Comparison of ENCODE assay signal across 29 cellular contexts in the genomic region with DNA sequence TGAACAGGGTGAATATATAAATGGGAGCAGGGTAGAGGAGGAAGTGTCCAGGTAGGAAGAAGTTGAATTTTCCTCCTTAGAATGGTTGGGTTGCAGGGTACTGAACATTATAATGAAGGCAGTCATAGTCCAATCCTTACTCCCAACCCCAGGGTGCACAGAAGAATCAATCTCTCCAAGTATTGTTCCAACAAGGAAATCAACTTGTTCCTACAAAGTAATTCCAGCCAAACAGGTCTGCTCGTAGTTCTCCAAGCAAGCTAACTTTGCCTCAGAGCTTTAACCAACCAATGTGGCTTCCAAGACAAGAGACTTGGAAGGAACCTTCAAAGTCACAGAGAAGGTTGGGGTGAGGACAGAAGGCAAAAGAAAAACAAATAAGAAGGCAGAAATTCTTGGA.
"Had no signal": no experiment of that assay in that cellular context is flagged by ENCODE, and none has a peak within 500 bp of the region (broad histone marks: within the 10 kb centered on the region; RNA-seq: fewer than 3 reads in every experiment).

No MANE protein-coding gene starts in this region.

- H3K27ac ChIP-seq: left lung, lower lobe of right lung, neural progenitor cell, neutrophil, parathyroid adenoma, right atrium auricular region, right lobe of liver, testis, thyroid gland, transverse colon, upper lobe of left lung, vagina had no signal

- H3K27ac Mint-ChIP-seq: naive thymus-derived CD8-positive, alpha-beta T cell; nephron progenitor cell; neural progenitor cell; stimulated activated memory B cell treated with anti-CD40 and anti-IgM and Interleukin-4, amounts not matched to agents 10 μg/mL and 1 μg/mL and 100 μg/mL, for 72 hours; stimulated activated naive CD8-positive, alpha-beta T cell treated with anti-CD3 and anti-CD28 coated beads, Interleukin-15, amount 100 ng/mL, for 72 hours had no signal

- H3K36me3 ChIP-seq: left lung, lower lobe of right lung, neural progenitor cell, neutrophil, right atrium auricular region, right lobe of liver, thyroid gland, transverse colon, upper lobe of left lung, vagina had no signal

- H3K4me1 ChIP-seq: parathyroid adenoma, right lobe of liver, testis had no signal

- H3K4me3 Mint-ChIP-seq: naive thymus-derived CD8-positive, alpha-beta T cell; nephron progenitor cell; neural progenitor cell; stimulated activated memory B cell treated with anti-CD40 and anti-IgM and Interleukin-4, amounts not matched to agents 10 μg/mL and 1 μg/mL and 100 μg/mL, for 72 hours; stimulated activated naive CD8-positive, alpha-beta T cell treated with anti-CD3 and anti-CD28 coated beads, Interleukin-15, amount 100 ng/mL, for 72 hours had no signal

- H3K4me3 ChIP-seq: left lung, lower lobe of right lung, neural progenitor cell, right atrium auricular region, right lobe of liver, smooth muscle cell, testis, thyroid gland, transverse colon, upper lobe of left lung, vagina had no signal

- H3K27me3 ChIP-seq: neural progenitor cell, right atrium auricular region, right lobe of liver, testis, thyroid gland, upper lobe of left lung, vagina had no signal

- H3K36me3 Mint-ChIP-seq: naive thymus-derived CD8-positive, alpha-beta T cell; neural progenitor cell; stimulated activated memory B cell treated with anti-CD40 and anti-IgM and Interleukin-4, amounts not matched to agents 10 μg/mL and 1 μg/mL and 100 μg/mL, for 72 hours had no signal

- H3K9me3 Mint-ChIP-seq: nephron progenitor cell; neural progenitor cell; stimulated activated memory B cell treated with anti-CD40 and anti-IgM and Interleukin-4, amounts not matched to agents 10 μg/mL and 1 μg/mL and 100 μg/mL, for 72 hours; stimulated activated naive CD8-positive, alpha-beta T cell treated with anti-CD3 and anti-CD28 coated beads, Interleukin-15, amount 100 ng/mL, for 72 hours had no signal

- ATAC-seq: left cardiac atrium; left lung; lower lobe of right lung; naive thymus-derived CD8-positive, alpha-beta T cell; right lobe of liver; stimulated activated memory B cell treated with anti-CD40 and anti-IgM and Interleukin-4, amounts not matched to agents 10 μg/mL and 1 μg/mL and 100 μg/mL, for 72 hours; stimulated activated naive CD8-positive, alpha-beta T cell treated with anti-CD3 and anti-CD28 coated beads, Interleukin-15, amount 100 ng/mL, for 72 hours had no signal

- DNase-seq: hippocampal formation; kidney glomerular epithelial cell; left cardiac atrium; left lung; lower lobe of right lung; mammary epithelial cell; mesenchymal stem cell; naive thymus-derived CD8-positive, alpha-beta T cell; nephron progenitor cell; occipital lobe; right lobe of liver; stimulated activated CD4-positive, alpha-beta T cell treated with anti-CD3 and anti-CD28 coated beads, Interleukin-1b, Interleukin-23, amount 100 ng/mL, for 48 hours; stimulated activated CD4-positive, alpha-beta T cell treated with anti-CD3 and anti-CD28 coated beads, Interleukin-2, amount 100 ng/mL, for 48 hours; stimulated activated CD4-positive, alpha-beta T cell treated with anti-CD3 and anti-CD28 coated beads, Interleukin-4, amount 100 ng/mL, for 4 hours; stimulated activated CD8-positive, alpha-beta memory T cell treated with anti-CD3 and anti-CD28 coated beads, Interleukin-4, amount 100 ng/mL, for 48 hours; stimulated activated naive CD4-positive, alpha-beta T cell treated with Interleukin-2 at 50 U/mL for 16 hours; stimulated activated naive CD8-positive, alpha-beta T cell treated with anti-CD3 and anti-CD28 coated beads, Interleukin-15, amount 100 ng/mL, for 72 hours; substantia nigra; testis; thyroid gland; transverse colon; upper lobe of left lung had no signal

- H3K9me3 ChIP-seq: left lung, lower lobe of right lung, neutrophil, right atrium auricular region, right lobe of liver, testis, thyroid gland, transverse colon, upper lobe of left lung, vagina had no signal

- H3K4me1 Mint-ChIP-seq: naive thymus-derived CD8-positive, alpha-beta T cell; stimulated activated memory B cell treated with anti-CD40 and anti-IgM and Interleukin-4, amounts not matched to agents 10 μg/mL and 1 μg/mL and 100 μg/mL, for 72 hours; stimulated activated naive CD8-positive, alpha-beta T cell treated with anti-CD3 and anti-CD28 coated beads, Interleukin-15, amount 100 ng/mL, for 72 hours had no signal
